8 cellular contexts compared by ENCODE assay signal in the genomic region with DNA sequence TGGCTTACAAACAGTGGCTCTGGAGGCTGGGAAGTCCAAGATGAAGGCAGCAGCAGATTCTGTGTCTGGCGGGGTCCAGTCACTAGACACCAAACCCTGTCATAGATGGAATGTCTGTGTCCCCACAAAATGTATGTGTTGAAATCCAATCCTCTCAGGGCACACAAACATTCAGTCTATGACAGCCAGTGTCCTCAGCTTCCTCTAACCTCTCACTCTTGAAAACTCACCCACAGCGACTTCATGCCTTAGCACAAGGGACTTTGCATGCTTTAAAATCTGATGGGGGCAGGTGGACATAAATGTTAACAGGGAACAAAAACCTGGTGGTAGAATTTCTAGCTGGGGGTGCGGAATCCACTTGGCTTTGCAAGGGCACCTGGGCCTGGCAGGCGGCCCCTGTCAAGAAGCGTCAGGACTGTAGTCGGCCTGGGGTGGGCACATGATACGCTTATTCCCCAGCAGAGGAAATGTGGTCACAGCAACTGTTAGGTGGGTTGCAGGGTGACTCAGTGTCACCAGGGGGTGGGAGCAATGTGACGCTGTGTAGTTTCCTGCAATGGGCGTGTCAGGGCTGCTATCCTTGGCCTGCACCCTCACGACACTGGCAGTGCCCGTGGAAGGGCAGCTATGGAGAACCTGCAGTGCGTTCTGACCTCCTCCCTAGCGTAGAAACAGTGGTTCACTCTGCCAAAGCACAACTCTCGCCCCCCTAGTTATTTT. TPM values are rescaled to one million over a fixed set of nuclear protein-coding genes. Genes with fewer than 3 reads are reported as not detected.
DNase-seq lines count a peak whose midpoint lies in the region; ATAC-seq, FAIRE-seq and TF ChIP-seq lines count a peak whose summit lies in the region.

No MANE protein-coding gene starts in this region.

- no peak for FAIRE-seq in kidney (lab: Jason Lieb, UNC)

- intact Hi-C loops in Right ventricle myocardium inferior (cut with DNase I) = no loop called here
- intact Hi-C loops in cardiac septum (cut with DNase I) = no loop called here
- intact Hi-C loops in kidney (cut with DNase I) = no loop called here

- H3K27ac Mint-ChIP-seq in naive thymus-derived CD8-positive, alpha-beta T cell = peak overlapping the region; percentile 97 to 100 (median 99)

- H3K36me3 ChIP-seq in kidney (ENCODE audit: control insufficient read depth in 1 of 2, insufficient read depth in 2 of 2, low read length in 2 of 2) = no peaks in the 10 kb centered on the region

- H3K9ac ChIP-seq in kidney (ENCODE audit: low read length in 2 of 2) = no peak overlapping the region

- DNase-seq in Right ventricle myocardium inferior (ENCODE audit: missing footprints) (no peak), cardiac septum (ENCODE audit: low spot score) (no peak), ureter (ENCODE audit: low spot score) (peak; percentile 50), NCI-H1694 (lab: John Stamatoyannopoulos, UW) (no peak), kidney (no peak), GOT3 (lab: John Stamatoyannopoulos, UW) (no peak)
- DNase-seq in activated T-cell treated with anti-CD3 and anti-CD28 coated beads, Interleukin-2, amount 50 U/mL, for 48 hours = peak; percentile 79 to 83
- peak; percentile 55 to 94 (median 86) for DNase-seq in naive thymus-derived CD8-positive, alpha-beta T cell

- H3K4me3 ChIP-seq in kidney (ENCODE audit: low read length in 2 of 2) = no peak overlapping the region

- H3K27me3 Mint-ChIP-seq in naive thymus-derived CD8-positive, alpha-beta T cell = no peaks in the 10 kb centered on the region

- H3K27ac ChIP-seq in kidney (ENCODE audit: low read depth in 2 of 2, low read length in 2 of 2) = no peak overlapping the region

- H3K9me3 Mint-ChIP-seq in naive thymus-derived CD8-positive, alpha-beta T cell = no peaks in the 10 kb centered on the region

- POLR2A ChIA-PET in naive thymus-derived CD8-positive, alpha-beta T cell (lab: Charles Lee) = interaction anchor here (0.7 to 3.7 kb wide), 11 partner anchors 8 to 1372 kb away, joined by 3 to 17 read pairs (median 4); a partner anchor contains a TSS

- H3K9me3 ChIP-seq in kidney (ENCODE audit: control insufficient read depth in 1 of 2, low read length in 2 of 2) = no peaks in the 10 kb centered on the region

- H3K4me3 Mint-ChIP-seq in naive thymus-derived CD8-positive, alpha-beta T cell = peak overlapping the region; percentile 68 to 92 (median 88)

- no peak for TF ChIP-seq CTCF in kidney (IDR thresholded peaks at IDR 0.05; ENCODE audit: borderline replicate concordance, extremely low read depth, insufficient read depth)

- H3K36me3 Mint-ChIP-seq in naive thymus-derived CD8-positive, alpha-beta T cell = no peaks in the 10 kb centered on the region

- no peaks in the 10 kb centered on the region for H3K4me1 ChIP-seq in kidney (ENCODE audit: control insufficient read depth in 1 of 2, insufficient read depth in 1 of 2, low read depth in 1 of 2, low read length in 2 of 2)

- peak; percentile 26 for ATAC-seq in Right ventricle myocardium inferior
- ATAC-seq in naive thymus-derived CD8-positive, alpha-beta T cell = peak; percentile 88 to 91

- H3K4me1 Mint-ChIP-seq in naive thymus-derived CD8-positive, alpha-beta T cell = peaks cover 38 to 91% (median 84%) of the 10 kb centered on the region in 4 donors

RNA-seq across cellular contexts. Expression of a gene that starts 17.7 kb away (rescaled TPM):
- total RNA-seq in Right ventricle myocardium inferior (13.0 TPM), cardiac septum (12.1 TPM), ureter (27.3 TPM), kidney (30.4 TPM)
- total RNA-seq in naive thymus-derived CD8-positive, alpha-beta T cell = 100 to 1,000 TPM; 137 to 146 TPM
- 10 to 100 TPM; 16.8 to 45.8 (median 30.0) TPM for polyA plus RNA-seq in naive thymus-derived CD8-positive, alpha-beta T cell
- 7.1 TPM for polyA plus RNA-seq in kidney (ENCODE audit: insufficient read depth, low read depth, low replicate concordance)

Comparison
In these comparisons a context has a peak if more than half of its experiments do, and no peak if none do; other contexts are left out.
1. DNase-seq: peak in activated T-cell treated with anti-CD3 and anti-CD28 coated beads, Interleukin-2, amount 50 U/mL, for 48 hours (2 of 2), naive thymus-derived CD8-positive, alpha-beta T cell (10 of 10) and ureter (single experiment); none in Right ventricle myocardium inferior (single experiment), cardiac septum (single experiment), NCI-H1694 (single experiment), kidney (single experiment) and GOT3 (single experiment).